39 cellular contexts compared by ENCODE assay signal in the genomic region with DNA sequence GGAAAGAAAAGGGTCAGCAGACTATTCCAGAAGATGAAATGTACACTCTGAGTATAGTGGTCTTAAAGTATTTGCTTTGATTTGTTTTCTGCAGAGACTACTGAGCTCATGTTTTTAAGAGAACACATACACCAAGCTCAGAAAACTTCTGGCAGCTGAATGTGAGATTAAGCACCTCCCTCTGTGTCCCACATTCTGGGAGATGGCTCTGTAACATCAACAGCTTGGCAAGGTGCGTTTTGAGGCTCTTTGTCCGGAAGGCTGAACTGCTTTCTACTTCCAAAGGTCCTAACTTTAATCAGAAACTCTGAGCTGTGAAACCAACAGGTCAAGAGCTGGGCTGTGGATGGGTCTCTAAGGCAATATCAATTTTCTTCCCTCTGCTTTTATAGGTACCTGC. TPM values are rescaled to one million over a fixed set of nuclear protein-coding genes. Genes with fewer than 3 reads are reported as not detected.
"Had no signal": no experiment of that assay in that cellular context is flagged by ENCODE, and none has a peak within 500 bp of the region (broad histone marks: within the 10 kb centered on the region; RNA-seq: fewer than 3 reads in every experiment).

No MANE protein-coding gene starts in this region.

- ATAC-seq: activated CD8-positive, alpha-beta T cell treated with anti-CD3 and anti-CD28 coated beads for 36 hours; activated naive CD8-positive, alpha-beta T cell treated with anti-CD3 and anti-CD28 coated beads, Interleukin-2, amount 50 U/mL, for 24 hours; activated T-cell treated with anti-CD3 and anti-CD28 coated beads, Interleukin-2, amount 50 U/mL, for 4 hours; activated T-cell treated with anti-CD3 and anti-CD28 coated beads, Interleukin-2, amount 50 U/mL, for 72 hours had no signal

- H3K36me3 ChIP-seq: cardiac muscle cell had no signal

- H3K4me3 Mint-ChIP-seq: activated B cell treated with CpG ODN at 0.5 μM for 24 hours; activated CD4-positive, alpha-beta memory T cell treated with anti-CD3 and anti-CD28 coated beads for 36 hours; activated CD4-positive, alpha-beta T cell treated with anti-CD3 and anti-CD28 coated beads, Interleukin-2, amount 10 ng/mL, durations not matched to agents 24 days and 14 days; activated CD8-positive, alpha-beta T cell treated with anti-CD3 and anti-CD28 coated beads for 36 hours; activated naive CD4-positive, alpha-beta T cell treated with anti-CD3 and anti-CD28 coated beads, Interleukin-2, amount 10 ng/mL, durations not matched to agents 7 days and 5 days; activated naive CD4-positive, alpha-beta T cell treated with anti-CD3 and anti-CD28 coated beads, Interleukin-2, amount 50 U/mL, for 24 hours; activated naive CD8-positive, alpha-beta T cell; activated naive CD8-positive, alpha-beta T cell treated with anti-CD3 and anti-CD28 coated beads, Interleukin-2, amount 10 ng/mL, durations not matched to agents 7 days and 5 days; activated naive CD8-positive, alpha-beta T cell treated with anti-CD3 and anti-CD28 coated beads, Interleukin-2, amount 50 U/mL, for 24 hours; activated T-cell treated with anti-CD3 and anti-CD28 coated beads, Interleukin-2, amount 50 U/mL, for 4 hours; activated T-cell treated with anti-CD3 and anti-CD28 coated beads, Interleukin-2, amount 50 U/mL, for 72 hours; activated T-helper 1 cell treated with anti-CD3 and anti-CD28 coated beads, Interleukin-12 subunit alpha, Interleukin-12 subunit beta, Interleukin-2, Interleukin-4 antibody, amounts not matched to agents 30 ng/mL and 10 ng/mL and 1 ng/mL, durations not matched to agents 14 hours and 24 hours and 36 hours; brain; central memory CD8-positive, alpha-beta T cell; T-helper 1 cell treated with Interleukin-12 subunit alpha and Interleukin-12 subunit beta and Interleukin-4 antibody, amounts not matched to agents 30 μg/mL and 1 μg/mL, for 36 hours; T-helper 2 cell treated with Interferon-gamma antibody and Interleukin-4, amounts not matched to agents 5 μg/mL and 100 μg/mL, for 36 hours had no signal

- H3K27me3 ChIP-seq: cardiac muscle cell had no signal

- H3K4me1 Mint-ChIP-seq: activated B cell treated with CpG ODN at 0.5 μM for 24 hours; activated naive CD4-positive, alpha-beta T cell treated with anti-CD3 and anti-CD28 coated beads, Interleukin-2, amount 50 U/mL, for 24 hours; brain; central memory CD8-positive, alpha-beta T cell had no signal

- DNase-seq: activated B cell treated with CpG ODN at 0.5 μM for 24 hours; activated CD4-positive, alpha-beta memory T cell treated with anti-CD3 and anti-CD28 coated beads for 36 hours; activated CD4-positive, alpha-beta T cell treated with anti-CD3 and anti-CD28 coated beads for 4 hours; activated CD4-positive, alpha-beta T cell treated with anti-CD3 and anti-CD28 coated beads, Interleukin-2, amount 10 ng/mL, durations not matched to agents 24 days and 14 days; activated CD4-positive, alpha-beta T cell treated with anti-CD3 and anti-CD28 coated beads, Interleukin-2, amount 50 U/mL, for 1 hour; activated CD4-positive, alpha-beta T cell treated with anti-CD3 and anti-CD28 coated beads, Interleukin-2, amount 50 U/mL, for 4 hours; activated CD4-positive, CD25-positive, alpha-beta regulatory T cell treated with anti-CD3 and anti-CD28 coated beads, Interleukin-2, amount 50 U/mL, for 72 hours; activated CD8-positive, alpha-beta memory T cell treated with anti-CD3 and anti-CD28 coated beads, Interleukin-2, amount 50 U/mL, for 4 hours; activated CD8-positive, alpha-beta T cell treated with anti-CD3 and anti-CD28 coated beads for 36 hours; activated effector memory CD4-positive, alpha-beta T cell treated with Interleukin-2 at 50 U/mL for 16 hours; activated gamma-delta T cell; activated naive CD4-positive, alpha-beta T cell treated with anti-CD3 and anti-CD28 coated beads, Interleukin-2, amount 10 ng/mL, durations not matched to agents 7 days and 5 days; activated naive CD4-positive, alpha-beta T cell treated with Interleukin-2 at 50 U/mL for 16 hours; activated naive CD8-positive, alpha-beta T cell treated with anti-CD3 and anti-CD28 coated beads, Interleukin-2, amount 10 ng/mL, durations not matched to agents 7 days and 5 days; activated naive CD8-positive, alpha-beta T cell treated with anti-CD3 and anti-CD28 coated beads, Interleukin-2, amount 50 U/mL, for 24 hours; activated T-cell treated with anti-CD3 and anti-CD28 coated beads for 4 hours; activated T-cell treated with anti-CD3 and anti-CD28 coated beads, Interleukin-2, amount 50 U/mL, for 1 hour; activated T-cell treated with anti-CD3 and anti-CD28 coated beads, Interleukin-2, amount 50 U/mL, for 4 hours; activated T-cell treated with anti-CD3 and anti-CD28 coated beads, Interleukin-2, amount 50 U/mL, for 72 hours; aorta; caudate nucleus; cerebellar nuclear complex; T-helper 1 cell; T-helper 2 cell; T-helper 9 cell had no signal

- H3K27me3 Mint-ChIP-seq: activated naive CD4-positive, alpha-beta T cell treated with anti-CD3 and anti-CD28 coated beads, Interleukin-2, amount 10 ng/mL, durations not matched to agents 7 days and 5 days; activated naive CD4-positive, alpha-beta T cell treated with anti-CD3 and anti-CD28 coated beads, Interleukin-2, amount 50 U/mL, for 24 hours had no signal

- FAIRE-seq: bronchial epithelial cell, TTC549 had no signal

- H3K36me3 Mint-ChIP-seq: activated CD4-positive, alpha-beta memory T cell treated with anti-CD3 and anti-CD28 coated beads for 36 hours; activated naive CD4-positive, alpha-beta T cell treated with anti-CD3 and anti-CD28 coated beads, Interleukin-2, amount 10 ng/mL, durations not matched to agents 7 days and 5 days; activated naive CD4-positive, alpha-beta T cell treated with anti-CD3 and anti-CD28 coated beads, Interleukin-2, amount 50 U/mL, for 24 hours; activated naive CD8-positive, alpha-beta T cell treated with anti-CD3 and anti-CD28 coated beads, Interleukin-2, amount 10 ng/mL, durations not matched to agents 7 days and 5 days; brain had no signal

- H3K27ac ChIP-seq: cardiac muscle cell, VCaP had no signal

- H3K4me3 ChIP-seq: cardiac muscle cell had no signal

- H3K27ac Mint-ChIP-seq: activated B cell treated with CpG ODN at 0.5 μM for 24 hours; activated CD4-positive, alpha-beta memory T cell treated with anti-CD3 and anti-CD28 coated beads for 36 hours; activated CD4-positive, alpha-beta T cell treated with anti-CD3 and anti-CD28 coated beads, Interleukin-2, amount 10 ng/mL, durations not matched to agents 24 days and 14 days; activated CD8-positive, alpha-beta T cell treated with anti-CD3 and anti-CD28 coated beads for 36 hours; activated naive CD4-positive, alpha-beta T cell treated with anti-CD3 and anti-CD28 coated beads, Interleukin-2, amount 10 ng/mL, durations not matched to agents 7 days and 5 days; activated naive CD4-positive, alpha-beta T cell treated with anti-CD3 and anti-CD28 coated beads, Interleukin-2, amount 50 U/mL, for 24 hours; activated naive CD8-positive, alpha-beta T cell; activated naive CD8-positive, alpha-beta T cell treated with anti-CD3 and anti-CD28 coated beads, Interleukin-2, amount 10 ng/mL, durations not matched to agents 7 days and 5 days; activated naive CD8-positive, alpha-beta T cell treated with anti-CD3 and anti-CD28 coated beads, Interleukin-2, amount 50 U/mL, for 24 hours; activated T-cell treated with anti-CD3 and anti-CD28 coated beads, Interleukin-2, amount 50 U/mL, for 72 hours; activated T-helper 1 cell treated with anti-CD3 and anti-CD28 coated beads, Interleukin-12 subunit alpha, Interleukin-12 subunit beta, Interleukin-2, Interleukin-4 antibody, amounts not matched to agents 30 ng/mL and 10 ng/mL and 1 ng/mL, durations not matched to agents 14 hours and 24 hours and 36 hours; activated T-helper 2 cell treated with anti-CD3 and anti-CD28 coated beads, Interferon-gamma antibody, Interleukin-2, Interleukin-4, amounts not matched to agents 10 μg/mL and 5 μg/mL and 100 μg/mL, durations not matched to agents 14 hours and 24 hours and 36 hours; brain; T-helper 1 cell treated with Interleukin-12 subunit alpha and Interleukin-12 subunit beta and Interleukin-4 antibody, amounts not matched to agents 30 μg/mL and 1 μg/mL, for 36 hours; T-helper 2 cell treated with Interferon-gamma antibody and Interleukin-4, amounts not matched to agents 5 μg/mL and 100 μg/mL, for 36 hours had no signal

- H3K9me3 Mint-ChIP-seq: activated CD4-positive, alpha-beta memory T cell treated with anti-CD3 and anti-CD28 coated beads for 36 hours; activated CD4-positive, alpha-beta T cell treated with anti-CD3 and anti-CD28 coated beads, Interleukin-2, amount 10 ng/mL, durations not matched to agents 24 days and 14 days; activated CD8-positive, alpha-beta T cell treated with anti-CD3 and anti-CD28 coated beads for 36 hours; activated naive CD4-positive, alpha-beta T cell treated with anti-CD3 and anti-CD28 coated beads, Interleukin-2, amount 10 ng/mL, durations not matched to agents 7 days and 5 days; activated naive CD4-positive, alpha-beta T cell treated with anti-CD3 and anti-CD28 coated beads, Interleukin-2, amount 50 U/mL, for 24 hours; activated T-cell treated with anti-CD3 and anti-CD28 coated beads, Interleukin-2, amount 50 U/mL, for 4 hours; activated T-cell treated with anti-CD3 and anti-CD28 coated beads, Interleukin-2, amount 50 U/mL, for 72 hours; activated T-helper 1 cell treated with anti-CD3 and anti-CD28 coated beads, Interleukin-12 subunit alpha, Interleukin-12 subunit beta, Interleukin-2, Interleukin-4 antibody, amounts not matched to agents 30 ng/mL and 10 ng/mL and 1 ng/mL, durations not matched to agents 14 hours and 24 hours and 36 hours; activated T-helper 2 cell treated with anti-CD3 and anti-CD28 coated beads, Interferon-gamma antibody, Interleukin-2, Interleukin-4, amounts not matched to agents 10 μg/mL and 5 μg/mL and 100 μg/mL, durations not matched to agents 14 hours and 24 hours and 36 hours; central memory CD8-positive, alpha-beta T cell; T-helper 1 cell treated with Interleukin-12 subunit alpha and Interleukin-12 subunit beta and Interleukin-4 antibody, amounts not matched to agents 30 μg/mL and 1 μg/mL, for 36 hours; T-helper 2 cell treated with Interferon-gamma antibody and Interleukin-4, amounts not matched to agents 5 μg/mL and 100 μg/mL, for 36 hours had no signal

RNA-seq across cellular contexts. Expression of gene GLYAT, which starts 36.4 kb away (rescaled TPM):
- total RNA-seq: activated B cell treated with CpG ODN at 0.5 μM for 24 hours; activated CD4-positive, alpha-beta memory T cell treated with anti-CD3 and anti-CD28 coated beads for 36 hours; activated CD4-positive, alpha-beta T cell treated with anti-CD3 and anti-CD28 coated beads, Interleukin-2, amount 10 ng/mL, durations not matched to agents 24 days and 14 days; activated CD8-positive, alpha-beta memory T cell treated with anti-CD3 and anti-CD28 coated beads for 36 hours; activated CD8-positive, alpha-beta T cell treated with anti-CD3 and anti-CD28 coated beads for 36 hours; activated naive CD8-positive, alpha-beta T cell treated with anti-CD3 and anti-CD28 coated beads, Interleukin-2, amount 10 ng/mL, durations not matched to agents 7 days and 5 days; activated T-cell treated with anti-CD3 and anti-CD28 coated beads, Interleukin-2, amount 50 U/mL, for 4 hours; activated T-cell treated with anti-CD3 and anti-CD28 coated beads, Interleukin-2, amount 50 U/mL, for 72 hours; activated T-helper 1 cell treated with anti-CD3 and anti-CD28 coated beads, Interleukin-12 subunit alpha, Interleukin-12 subunit beta, Interleukin-2, Interleukin-4 antibody, amounts not matched to agents 30 ng/mL and 10 ng/mL and 1 ng/mL, durations not matched to agents 14 hours and 24 hours and 36 hours; activated T-helper 2 cell treated with anti-CD3 and anti-CD28 coated beads, Interferon-gamma antibody, Interleukin-2, Interleukin-4, amounts not matched to agents 10 μg/mL and 5 μg/mL and 100 μg/mL, durations not matched to agents 14 hours and 24 hours and 36 hours; aorta; bronchial epithelial cell; cardiac muscle cell; chondrocyte had no signal
- polyA plus RNA-seq: aorta, cardiac muscle cell had no signal
